9 cellular contexts compared by ENCODE assay signal in the genomic region with DNA sequence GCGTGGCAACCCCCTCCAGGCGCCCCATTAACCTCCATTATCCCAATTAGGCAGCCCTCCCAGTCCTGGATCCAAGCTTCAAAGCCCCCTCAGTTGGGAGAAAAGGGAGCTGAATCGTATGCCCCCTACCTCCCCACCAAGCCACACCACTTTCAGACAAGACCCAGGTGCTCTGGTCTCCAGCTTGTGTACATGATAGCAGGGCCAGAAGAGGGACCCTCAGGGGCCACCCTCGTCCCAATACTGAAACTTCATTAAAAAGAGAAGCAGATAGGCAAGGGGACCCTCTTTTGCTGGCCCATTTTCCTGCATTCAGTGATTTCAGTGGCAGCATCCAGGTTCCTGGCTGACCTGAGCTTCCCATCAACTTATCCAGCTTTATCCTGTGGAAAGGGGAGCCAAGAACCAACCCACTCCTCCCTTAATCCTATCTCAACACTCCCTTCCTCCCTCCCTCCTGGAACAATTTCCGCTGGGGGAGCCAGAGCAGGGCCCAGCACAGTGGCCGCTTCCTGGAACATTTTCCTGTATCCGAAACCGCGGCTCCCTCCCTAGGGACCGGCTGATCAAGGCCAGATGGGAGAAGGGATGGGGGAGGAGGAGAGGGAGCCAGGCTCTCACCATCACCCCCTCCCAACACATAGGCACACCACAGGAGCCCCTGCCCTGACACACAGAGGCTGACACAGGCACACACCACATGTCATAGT. TPM values are rescaled to one million over a fixed set of nuclear protein-coding genes. Genes with fewer than 3 reads are reported as not detected.
DNase-seq lines count a peak whose midpoint lies in the region; ATAC-seq, FAIRE-seq and TF ChIP-seq lines count a peak whose summit lies in the region.
"Had no signal": no experiment of that assay in that cellular context is flagged by ENCODE, and none has a peak within 500 bp of the region (broad histone marks: within the 10 kb centered on the region; RNA-seq: fewer than 3 reads in every experiment).

No MANE protein-coding gene starts in this region.

- FAIRE-seq in GM12891 (lab: Jason Lieb, UNC) = no peak

- H3K9me2 ChIP-seq in Karpas-422 (replicated peaks; ENCODE audit: insufficient read depth, low read length) = no peaks in the 10 kb centered on the region

- H3K27me3 ChIP-seq in Karpas-422 (ENCODE audit: low read length) = no peaks in the 10 kb centered on the region

- ATAC-seq in HG02759 (IDR thresholded peaks at IDR 0.05; ENCODE audit: unreplicated experiment) = no peak

- H3K27me3 Mint-ChIP-seq in mesothelial cell of epicardium (ENCODE audit: low read depth) = peaks cover 5% of the 10 kb centered on the region

- H3K4me3 Mint-ChIP-seq in mesothelial cell of epicardium = peak overlapping the region; percentile 97

- H3K4me3 ChIP-seq in Karpas-422 (ENCODE audit: low read length) = peak overlapping the region; percentile 72; the same call in 1 of the 2 replicates

- TF ChIP-seq CTCF in mesothelial cell of epicardium (IDR thresholded peaks at IDR 0.05; ENCODE audit: unreplicated experiment) = no peak

- H3K79me2 ChIP-seq in Karpas-422 (ENCODE audit: low read length) = no peaks in the 10 kb centered on the region

- peak overlapping the region; percentile 93 for H3K4me2 ChIP-seq in Karpas-422 (ENCODE audit: low read depth, low read length, poor library complexity, severe bottlenecking)

- no peaks in the 10 kb centered on the region for H3K36me3 ChIP-seq in Karpas-422 (ENCODE audit: insufficient read depth, low read length)

- no peaks in the 10 kb centered on the region for H3K9me3 Mint-ChIP-seq in mesothelial cell of epicardium

- TF ChIP-seq POLR2A in GM12891 (IDR thresholded peaks at IDR 0.05; ENCODE audit: low read depth, low read length) = no peak

- no peaks in the 10 kb centered on the region for H4K20me1 ChIP-seq in Karpas-422 (ENCODE audit: insufficient read depth, low read depth, low read length)

- DNase-seq in AG20443 (ENCODE audit: low spot score) = peak; percentile 54
- DNase-seq in Karpas-422 = no peak
- peak in 2 of 61 donors; percentile 35 to 48 for DNase-seq in caudate nucleus (lab: John Stamatoyannopoulos, UW)
- DNase-seq in mesothelial cell of epicardium (ENCODE audit: low spot score in 2 of 2, unreplicated experiment in 2 of 2) = no peak
- DNase-seq in DMS79 treated with DMSO at 0.1 percent for 48 hours (lab: John Stamatoyannopoulos, UW) = no peak
- no peak for DNase-seq in GM12891 (ENCODE audit: insufficient read length, low spot score)
- DNase-seq in T1000 (lab: John Stamatoyannopoulos, UW) = no peak

- H3K27ac ChIP-seq in Karpas-422 (ENCODE audit: low read length) = no peak overlapping the region
- peak overlapping the region; percentile 94 for H3K27ac ChIP-seq in caudate nucleus (ENCODE audit: low read depth, low read length)

- peak overlapping the region; percentile 96 for H3K27ac Mint-ChIP-seq in mesothelial cell of epicardium

- H2AFZ ChIP-seq in Karpas-422 (ENCODE audit: low read length) = peak overlapping the region; percentile 100; the same call in 1 of the 2 replicates

- H3K4me1 ChIP-seq in Karpas-422 (ENCODE audit: low read length) = peaks cover 12% of the 10 kb centered on the region

- H3K4me1 Mint-ChIP-seq in mesothelial cell of epicardium = peaks cover 18% of the 10 kb centered on the region

- no peak overlapping the region for H3K9ac ChIP-seq in Karpas-422 (ENCODE audit: low read length)

- H3K36me3 Mint-ChIP-seq in mesothelial cell of epicardium = no peaks in the 10 kb centered on the region

- no peaks in the 10 kb centered on the region for H3K9me3 ChIP-seq in Karpas-422 (ENCODE audit: low read length)

TF ChIP-seq in GM12891, 5 proteins besides CTCF, POLR2A, EP300 and RAD21:
- TF ChIP-seq TAF1 (IDR thresholded peaks at IDR 0.05; ENCODE audit: low read depth, low read length) (no peak), POLR2AphosphoS5 (IDR thresholded peaks at IDR 0.05; ENCODE audit: low read depth, low read length) (no peak), PAX5 (IDR thresholded peaks at IDR 0.05; ENCODE audit: insufficient read depth, low read length, severe bottlenecking) (no peak), SPI1 (IDR thresholded peaks at IDR 0.05; ENCODE audit: low read depth, low read length) (no peak), POU2F2 (IDR thresholded peaks at IDR 0.05; ENCODE audit: low read depth, low read length) (no peak)

RNA-seq across cellular contexts. Expression of gene SP7, which starts 9.5 kb away (rescaled TPM):
- total RNA-seq in Karpas-422 (2014; rRNA removed; shearing (Covaris generic); ENCODE audit: low replicate concordance) = not detected in 2 replicates
- 0.27 to 0.62 TPM (median 0.47 TPM) in 3 replicates for total RNA-seq in mesothelial cell of epicardium
- polyA plus RNA-seq in GM12891 (2012; ENCODE audit: low read depth, missing spikeins) = not detected
- total RNA-seq: lower leg skin had no signal

RNA-seq across cellular contexts. Expression of gene AAAS, which starts 24.2 kb away (rescaled TPM):
- 37.3 and 63.6 TPM in 2 replicates for total RNA-seq in Karpas-422 (2014; rRNA removed; shearing (Covaris generic); ENCODE audit: low replicate concordance)
- total RNA-seq in mesothelial cell of epicardium = 77.2 to 85.4 TPM (median 84.8 TPM) in 3 replicates
- 41.1 TPM for polyA plus RNA-seq in GM12891 (2012; ENCODE audit: low read depth, missing spikeins)

RNA-seq across cellular contexts. Expression of gene SP1, which starts 34.3 kb away (rescaled TPM):
- total RNA-seq in Karpas-422 (2014; rRNA removed; shearing (Covaris generic); ENCODE audit: low replicate concordance) = 29.9 and 36.5 TPM in 2 replicates
- 112 to 120 TPM (median 116 TPM) in 3 replicates for total RNA-seq in mesothelial cell of epicardium
- polyA plus RNA-seq in GM12891 (2012; ENCODE audit: low read depth, missing spikeins) = 12.2 TPM

RNA-seq across cellular contexts. Expression of gene MYG1, which starts 46.1 kb away (rescaled TPM):
- 67.1 and 85.5 TPM in 2 replicates for total RNA-seq in Karpas-422 (2014; rRNA removed; shearing (Covaris generic); ENCODE audit: low replicate concordance)
- 50.1 to 55.9 TPM (median 53.8 TPM) in 3 replicates for total RNA-seq in mesothelial cell of epicardium
- polyA plus RNA-seq in GM12891 (2012; ENCODE audit: low read depth, missing spikeins) = 57.8 TPM

RNA-seq across cellular contexts. Expression of gene PFDN5, which starts 50.3 kb away (rescaled TPM):
- 387 and 492 TPM in 2 replicates for total RNA-seq in Karpas-422 (2014; rRNA removed; shearing (Covaris generic); ENCODE audit: low replicate concordance)
- total RNA-seq in mesothelial cell of epicardium = 328 to 339 TPM (median 338 TPM) in 3 replicates
- polyA plus RNA-seq in GM12891 (2012; ENCODE audit: low read depth, missing spikeins) = 829 TPM
